In the genomic region with DNA sequence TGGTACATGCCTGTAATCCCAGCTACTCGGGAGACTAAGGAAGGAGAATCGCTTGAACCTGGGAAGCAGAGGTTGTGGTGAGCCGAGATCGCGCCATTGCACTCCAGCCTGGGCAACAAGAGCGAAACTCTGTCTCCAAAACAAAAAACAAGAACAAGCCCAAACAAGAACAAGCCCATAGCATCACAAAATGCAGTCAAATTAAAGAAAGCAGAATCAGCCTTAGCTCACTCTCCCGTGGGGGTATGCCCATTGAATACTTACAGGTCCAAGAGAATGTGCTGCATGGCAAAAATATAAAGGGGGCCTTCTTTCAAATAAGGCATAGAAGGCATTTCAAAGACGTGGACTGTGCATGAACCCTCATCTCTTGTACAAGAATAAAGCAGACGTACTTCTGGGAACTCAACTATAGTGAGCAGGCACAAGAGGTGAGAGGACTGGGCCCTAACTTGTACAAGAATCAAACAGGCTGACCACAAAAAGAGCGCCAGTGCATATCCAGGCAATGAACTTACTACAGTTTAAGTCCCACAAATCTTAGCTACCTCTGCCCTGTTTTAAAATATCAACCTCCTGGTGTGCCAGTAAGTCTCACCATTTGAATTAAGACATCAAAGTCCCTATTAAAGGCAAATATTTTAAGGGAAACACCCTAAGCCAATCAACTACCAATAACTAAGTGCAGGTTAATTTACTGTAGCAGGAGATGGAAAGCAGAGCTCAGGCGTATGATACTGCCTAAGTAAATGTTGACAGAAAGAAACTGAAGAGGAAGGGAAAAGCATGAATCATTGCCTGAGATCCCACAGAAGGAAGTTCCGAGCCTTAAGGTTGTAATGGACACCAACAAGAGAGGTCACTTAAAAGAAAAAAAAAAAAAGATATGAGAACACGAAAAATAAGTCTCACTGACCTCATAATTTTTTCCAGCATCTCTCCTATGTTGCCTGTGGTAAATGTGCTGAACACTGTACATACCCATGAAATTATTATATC, we compare ENCODE assay signal across 1 cellular context.
TF ChIP-seq lines count a peak whose summit lies in the region.

No MANE protein-coding gene starts in this region.

TF ChIP-seq in SK-N-SH treated with all-trans-retinoic acid at 6 μM for 48 hours, 23 proteins besides CTCF, POLR2A, EP300 and RAD21 (continued from another document):
- TF ChIP-seq, protein P1, sequence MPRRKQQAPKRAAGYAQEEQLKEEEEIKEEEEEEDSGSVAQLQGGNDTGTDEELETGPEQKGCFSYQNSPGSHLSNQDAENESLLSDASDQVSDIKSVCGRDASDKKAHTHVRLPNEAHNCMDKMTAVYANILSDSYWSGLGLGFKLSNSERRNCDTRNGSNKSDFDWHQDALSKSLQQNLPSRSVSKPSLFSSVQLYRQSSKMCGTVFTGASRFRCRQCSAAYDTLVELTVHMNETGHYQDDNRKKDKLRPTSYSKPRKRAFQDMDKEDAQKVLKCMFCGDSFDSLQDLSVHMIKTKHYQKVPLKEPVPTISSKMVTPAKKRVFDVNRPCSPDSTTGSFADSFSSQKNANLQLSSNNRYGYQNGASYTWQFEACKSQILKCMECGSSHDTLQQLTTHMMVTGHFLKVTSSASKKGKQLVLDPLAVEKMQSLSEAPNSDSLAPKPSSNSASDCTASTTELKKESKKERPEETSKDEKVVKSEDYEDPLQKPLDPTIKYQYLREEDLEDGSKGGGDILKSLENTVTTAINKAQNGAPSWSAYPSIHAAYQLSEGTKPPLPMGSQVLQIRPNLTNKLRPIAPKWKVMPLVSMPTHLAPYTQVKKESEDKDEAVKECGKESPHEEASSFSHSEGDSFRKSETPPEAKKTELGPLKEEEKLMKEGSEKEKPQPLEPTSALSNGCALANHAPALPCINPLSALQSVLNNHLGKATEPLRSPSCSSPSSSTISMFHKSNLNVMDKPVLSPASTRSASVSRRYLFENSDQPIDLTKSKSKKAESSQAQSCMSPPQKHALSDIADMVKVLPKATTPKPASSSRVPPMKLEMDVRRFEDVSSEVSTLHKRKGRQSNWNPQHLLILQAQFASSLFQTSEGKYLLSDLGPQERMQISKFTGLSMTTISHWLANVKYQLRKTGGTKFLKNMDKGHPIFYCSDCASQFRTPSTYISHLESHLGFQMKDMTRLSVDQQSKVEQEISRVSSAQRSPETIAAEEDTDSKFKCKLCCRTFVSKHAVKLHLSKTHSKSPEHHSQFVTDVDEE (CRISPR knock-in tag; IDR thresholded peaks at IDR 0.05): no peak
